ENCODE assay signal across 9 cellular contexts in genomic region chr21:34670220-34670961, GRCh38. TPM values are rescaled to one million over a fixed set of nuclear protein-coding genes. Genes with fewer than 3 reads are reported as not detected.
DNase-seq lines count a peak whose midpoint lies in the region; ATAC-seq and TF ChIP-seq lines count a peak whose summit lies in the region.
"Had no signal": no experiment of that assay in that cellular context is flagged by ENCODE, and none has a peak within 500 bp of the region (broad histone marks: within the 10 kb centered on the region; RNA-seq: fewer than 3 reads in every experiment).

No MANE protein-coding gene starts in this region.

- peak overlapping the region; percentile 77 for H3K27ac Mint-ChIP-seq in Caco-2 (ENCODE audit: unreplicated experiment)

- H2AK5ac ChIP-seq in trophoblast cell (ENCODE audit: low read length), result no peak overlapping the region

- peak overlapping the region; percentile 35 for H4K8ac ChIP-seq in trophoblast cell (ENCODE audit: low read depth, low read length)

- H3K27me3 Mint-ChIP-seq in Caco-2 (ENCODE audit: insufficient read depth, unreplicated experiment), result no peaks in the 10 kb centered on the region

- no CpG with 5 or more reads among the region's 70 CpGs for WGBS in trophoblast cell (ENCODE audit: extremely low coverage, insufficient coverage, insufficient read length)

- H2BK5ac ChIP-seq in trophoblast cell (ENCODE audit: low read depth, low read length, poor library complexity), result no peak overlapping the region

- H3K36me3 Mint-ChIP-seq in Caco-2 (ENCODE audit: insufficient read depth, unreplicated experiment), result peaks cover 19% of the 10 kb centered on the region

- TF ChIP-seq CTCF in Caco-2 (IDR thresholded peaks at IDR 0.05; ENCODE audit: insufficient read depth in 1 of 2, low read depth in 1 of 2, low read length in 1 of 2, severe bottlenecking in 1 of 2, unreplicated experiment in 1 of 2) (no peak), PC-9 (conservative IDR thresholded peaks at IDR 0.05) (no peak), fibroblast of villous mesenchyme (IDR thresholded peaks at IDR 0.05; ENCODE audit: insufficient read depth, low read depth, low read length) (no peak)

- H3K27me3 ChIP-seq in Caco-2 (replicated peaks; ENCODE audit: control insufficient read depth, insufficient read depth, low read length) (no peaks in the 10 kb centered on the region), PC-9 (ENCODE audit: insufficient read depth, low read depth) (peaks cover 22% of the 10 kb centered on the region), trophoblast cell (ENCODE audit: insufficient read depth, low read length) (peaks cover 42% of the 10 kb centered on the region)

- H2AFZ ChIP-seq in PC-9 (no peak overlapping the region), trophoblast cell (ENCODE audit: insufficient read depth, low read length, poor library complexity) (peak overlapping the region; percentile 45)

- DNase-seq in Caco-2 (no peak), PC-9 (no peak), fibroblast of villous mesenchyme (ENCODE audit: low read depth) (no peak), trophoblast cell (peak in 1 of 2 donors; percentile 16), NCI-H2227 (lab: John Stamatoyannopoulos, UW; ENCODE audit: unreplicated experiment) (no peak), dermis blood vessel endothelial cell (no peak), NCI-H1105 (lab: John Stamatoyannopoulos, UW) (no peak)
- DNase-seq: right lobe of liver had no signal

- no peak overlapping the region for H4K12ac ChIP-seq in trophoblast cell (ENCODE audit: low read depth, low read length)

- CTCF ChIA-PET in Caco-2 (lab: Charles Lee) (no interaction called here), PC-9 (lab: Charles Lee) (no interaction called here)

- H3K79me1 ChIP-seq in trophoblast cell (ENCODE audit: low read length), result no peaks in the 10 kb centered on the region

- BruUV-seq in Caco-2 (replicated peaks; lab: Mats Ljungman, UMichigan), result no TSS peak
- BruUV-seq in PC-9 (replicated peaks; lab: Mats Ljungman, UMichigan), result no TSS peak

- H3K18ac ChIP-seq in trophoblast cell (ENCODE audit: low read length), result no peak overlapping the region

- H4K91ac ChIP-seq in trophoblast cell (ENCODE audit: low read depth, low read length), result no peak overlapping the region

- no peaks in the 10 kb centered on the region for H3F3A ChIP-seq in PC-9 (ENCODE audit: insufficient read depth, low read depth)

- POLR2A ChIA-PET in Caco-2 (lab: Charles Lee) (no interaction called here), PC-9 (lab: Charles Lee; ENCODE audit: unreplicated experiment) (no interaction called here)

- H3K14ac ChIP-seq in trophoblast cell (ENCODE audit: low read length), result no peak overlapping the region

- H3K9me3 ChIP-seq in Caco-2, result peaks cover 7% of the 10 kb centered on the region; the same call in 1 of the 2 replicates
- no peaks in the 10 kb centered on the region for H3K9me3 ChIP-seq in PC-9 (ENCODE audit: insufficient read depth, low read depth)
- peaks cover 9% of the 10 kb centered on the region for H3K9me3 ChIP-seq in trophoblast cell (ENCODE audit: insufficient read depth, low read depth, low read length)
- H3K9me3 ChIP-seq: right lobe of liver had no signal

- no peak for ATAC-seq in GM21360 (IDR thresholded peaks at IDR 0.05; ENCODE audit: unreplicated experiment)

- H2BK120ac ChIP-seq in trophoblast cell (ENCODE audit: insufficient read depth, low read length, poor library complexity), result no peak overlapping the region

- no peaks in the 10 kb centered on the region for H4K20me1 ChIP-seq in PC-9 (ENCODE audit: insufficient read depth)

- no peak overlapping the region for H3K27ac ChIP-seq in PC-9
- H3K27ac ChIP-seq in trophoblast cell (ENCODE audit: low read depth, low read length), result no peak overlapping the region
- H3K27ac ChIP-seq: right lobe of liver had no signal

- peaks cover 44% of the 10 kb centered on the region for H3K4me1 ChIP-seq in Caco-2
- H3K4me1 ChIP-seq in PC-9 (replicated peaks; ENCODE audit: insufficient read depth), result no peaks in the 10 kb centered on the region
- H3K4me1 ChIP-seq in trophoblast cell (ENCODE audit: control insufficient read depth in 1 of 2, insufficient read depth in 2 of 2, low read length in 2 of 2), result peaks cover 9 to 13% of the 10 kb centered on the region in 2 experiments

- intact Hi-C loops in Caco-2 (cut with micrococcal nuclease; ENCODE audit: unreplicated experiment), result no loop called here
- intact Hi-C loops in PC-9 (cut with micrococcal nuclease; ENCODE audit: unreplicated experiment), result no loop called here

- H3K4ac ChIP-seq in trophoblast cell (ENCODE audit: low read depth, low read length), result no peak overlapping the region

- H3K4me3 Mint-ChIP-seq in Caco-2 (ENCODE audit: unreplicated experiment), result no peak overlapping the region

- H3K4me3 ChIP-seq in Caco-2 (ENCODE audit: low read depth, low read length), result no peak overlapping the region
- H3K4me3 ChIP-seq in PC-9, result peak overlapping the region; percentile 35; the same call in 1 of the 2 replicates
- peak overlapping the region; percentile 3 for H3K4me3 ChIP-seq in fibroblast of villous mesenchyme (ENCODE audit: low read depth, low read length)
- peak overlapping the region; percentile 25 for H3K4me3 ChIP-seq in trophoblast cell (ENCODE audit: low read depth, low read length)

- H3K23ac ChIP-seq in trophoblast cell (ENCODE audit: low read length), result no peak overlapping the region

- H3K36me3 ChIP-seq in Caco-2 (ENCODE audit: control insufficient read depth, insufficient read depth, low read length) (no peaks in the 10 kb centered on the region), PC-9 (ENCODE audit: low read depth) (no peaks in the 10 kb centered on the region), trophoblast cell (ENCODE audit: control insufficient read depth in 1 of 2, insufficient read depth in 2 of 2, low read length in 2 of 2) (no peaks in the 10 kb centered on the region)
- H3K36me3 ChIP-seq: right lobe of liver had no signal

- H3K9ac ChIP-seq in trophoblast cell (ENCODE audit: low read length), result no peak overlapping the region

- H3K9me2 ChIP-seq in PC-9 (ENCODE audit: insufficient read depth), result no peaks in the 10 kb centered on the region

- H3K9me3 Mint-ChIP-seq in Caco-2 (ENCODE audit: unreplicated experiment), result no peaks in the 10 kb centered on the region

- H3K4me2 ChIP-seq in PC-9 (peak overlapping the region; percentile 74), trophoblast cell (ENCODE audit: low read length) (peak overlapping the region; percentile 62)

- H2BK12ac ChIP-seq in trophoblast cell (ENCODE audit: low read length), result no peak overlapping the region

- peaks cover 27% of the 10 kb centered on the region for H3K4me1 Mint-ChIP-seq in Caco-2 (ENCODE audit: low read depth, unreplicated experiment)

- H3K79me2 ChIP-seq in PC-9 (ENCODE audit: low read depth) (no peaks in the 10 kb centered on the region), trophoblast cell (ENCODE audit: control insufficient read depth, insufficient read depth, low read length, poor library complexity) (no peaks in the 10 kb centered on the region)

RNA-seq across cellular contexts. Expression of gene CLIC6, which starts 1.6 kb away (rescaled TPM):
- not detected in 2 replicates for total RNA-seq in Caco-2 (2022)
- total RNA-seq in PC-9 (2021), result not detected in 2 replicates
- under 0.01 TPM in 2 replicates for total RNA-seq in fibroblast of villous mesenchyme
- 0.18 and 0.19 TPM in 2 replicates for polyA plus RNA-seq in trophoblast cell (2013)
- not detected in 2 replicates for total RNA-seq in dermis blood vessel endothelial cell

RNA-seq across cellular contexts. Expression of gene RCAN1, which starts 55.5 kb away (rescaled TPM):
- total RNA-seq in Caco-2 (2022) (27.0 and 29.4 TPM in 2 replicates), PC-9 (2021) (6.2 and 7.2 TPM in 2 replicates), fibroblast of villous mesenchyme (91.5 and 308 TPM in 2 replicates), dermis blood vessel endothelial cell (31.8 and 45.9 TPM in 2 replicates)
- polyA plus RNA-seq in trophoblast cell (2013), result 25.1 and 27.0 TPM in 2 replicates
